ENCODE assay signal across 9 cellular contexts in the genomic region with DNA sequence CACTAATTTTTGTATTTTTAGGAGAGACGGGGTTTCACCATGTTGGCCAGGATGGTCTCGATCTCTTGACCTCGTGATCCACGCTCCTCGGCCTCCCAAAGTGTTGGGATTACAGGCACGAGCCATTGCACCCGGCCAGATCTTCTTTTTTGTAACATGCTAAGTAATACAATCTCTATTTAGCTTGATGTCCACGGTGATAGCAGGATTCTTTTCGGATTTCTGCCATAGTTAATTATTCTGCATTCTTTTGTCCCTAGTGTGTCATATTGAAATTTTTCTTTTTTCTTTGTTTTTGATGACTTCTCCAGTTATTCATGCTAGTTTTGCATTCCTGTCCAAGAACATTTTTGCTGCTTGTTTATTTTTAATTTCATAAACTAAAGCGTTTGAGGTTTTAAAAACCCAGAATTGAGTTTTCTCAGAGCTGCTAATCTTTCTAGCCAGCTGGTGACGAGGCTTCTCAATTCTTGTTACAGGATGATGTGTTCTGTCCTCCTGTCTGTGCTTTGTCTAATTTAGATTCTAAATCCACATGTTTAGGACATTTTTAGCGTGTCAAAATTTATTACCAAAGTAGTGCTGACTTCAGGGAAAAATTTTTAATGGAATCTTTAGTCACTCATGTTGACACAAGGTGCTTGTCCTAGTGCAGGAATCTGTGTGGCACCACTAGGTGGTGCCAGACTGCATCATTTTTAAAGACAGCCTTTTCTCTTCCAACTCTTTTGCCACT. TPM values are rescaled to one million over a fixed set of nuclear protein-coding genes. Genes with fewer than 3 reads are reported as not detected.
DNase-seq lines count a peak whose midpoint lies in the region; ATAC-seq and TF ChIP-seq lines count a peak whose summit lies in the region.
"Had no signal": no experiment of that assay in that cellular context is flagged by ENCODE, and none has a peak within 500 bp of the region (broad histone marks: within the 10 kb centered on the region; RNA-seq: fewer than 3 reads in every experiment).

No MANE protein-coding gene starts in this region.

- peak overlapping the region; percentile 14 for H3K27ac Mint-ChIP-seq in activated CD8-positive, alpha-beta T cell treated with anti-CD3 and anti-CD28 coated beads, Interleukin-2, amount 10 ng/mL, durations not matched to agents 7 days and 5 days

- H3K4me3 ChIP-seq in GM12865 (ENCODE audit: low read depth, low read length), result no peak overlapping the region

- peaks cover 5% of the 10 kb centered on the region for H3K36me3 Mint-ChIP-seq in activated CD8-positive, alpha-beta T cell treated with anti-CD3 and anti-CD28 coated beads, Interleukin-2, amount 10 ng/mL, durations not matched to agents 7 days and 5 days (ENCODE audit: low read depth)
- H3K36me3 Mint-ChIP-seq: IgD-negative memory B cell had no signal

- peak; percentile 41 for DNase-seq in AG08396 (ENCODE audit: low spot score)
- DNase-seq in GM12865 (ENCODE audit: low read depth), result peak; percentile 58
- DNase-seq in NCI-H460 (ENCODE audit: extremely low read depth, low read depth), result peak; percentile 33
- DNase-seq in activated CD8-positive, alpha-beta T cell treated with anti-CD3 and anti-CD28 coated beads, Interleukin-2, amount 10 ng/mL, durations not matched to agents 7 days and 5 days, result peak; percentile 55
- peak; percentile 65 for DNase-seq in fibroblast of the conjunctiva (ENCODE audit: low read depth)
- peak; percentile 60 for DNase-seq in non-pigmented ciliary epithelial cell (ENCODE audit: low read depth)

- ATAC-seq in activated CD8-positive, alpha-beta T cell treated with anti-CD3 and anti-CD28 coated beads, Interleukin-2, amount 10 ng/mL, durations not matched to agents 7 days and 5 days, result no peak
- ATAC-seq in GM19035 (IDR thresholded peaks at IDR 0.05; ENCODE audit: unreplicated experiment) (no peak), GM18867 (IDR thresholded peaks at IDR 0.05; ENCODE audit: unreplicated experiment) (no peak)

- H3K4me1 Mint-ChIP-seq in activated CD8-positive, alpha-beta T cell treated with anti-CD3 and anti-CD28 coated beads, Interleukin-2, amount 10 ng/mL, durations not matched to agents 7 days and 5 days (ENCODE audit: low read depth), result peaks cover 57% of the 10 kb centered on the region

- CTCF ChIA-PET in activated CD8-positive, alpha-beta T cell treated with anti-CD3 and anti-CD28 coated beads, Interleukin-2, amount 10 ng/mL, durations not matched to agents 7 days and 5 days (lab: Charles Lee), result interaction anchor here (0.6 to 3.5 kb wide), 44 partner anchors 10 to 649 kb away, joined by 3 to 61 read pairs (median 4); a partner anchor contains a TSS

- no peaks in the 10 kb centered on the region for H3K27me3 Mint-ChIP-seq in activated CD8-positive, alpha-beta T cell treated with anti-CD3 and anti-CD28 coated beads, Interleukin-2, amount 10 ng/mL, durations not matched to agents 7 days and 5 days (ENCODE audit: low read depth)
- H3K27me3 Mint-ChIP-seq: IgD-negative memory B cell had no signal

- TF ChIP-seq CTCF in GM12865 (IDR thresholded peaks at IDR 0.05; ENCODE audit: insufficient read depth, low read depth, low read length, missing control alignments), result peak; percentile 87

- no peak overlapping the region for H3K4me3 Mint-ChIP-seq in activated CD8-positive, alpha-beta T cell treated with anti-CD3 and anti-CD28 coated beads, Interleukin-2, amount 10 ng/mL, durations not matched to agents 7 days and 5 days
- H3K4me3 Mint-ChIP-seq: IgD-negative memory B cell had no signal

- POLR2A ChIA-PET in activated CD8-positive, alpha-beta T cell treated with anti-CD3 and anti-CD28 coated beads, Interleukin-2, amount 10 ng/mL, durations not matched to agents 7 days and 5 days (lab: Charles Lee), result no interaction called here

- H3K9me3 Mint-ChIP-seq in activated CD8-positive, alpha-beta T cell treated with anti-CD3 and anti-CD28 coated beads, Interleukin-2, amount 10 ng/mL, durations not matched to agents 7 days and 5 days (ENCODE audit: insufficient read depth), result no peaks in the 10 kb centered on the region
- H3K9me3 Mint-ChIP-seq: IgD-negative memory B cell had no signal

RNA-seq across cellular contexts. Expression of a gene that starts 21.8 kb away (rescaled TPM):
- 27.4 and 33.0 TPM in 2 replicates for total RNA-seq in NCI-H460 (2014; rRNA removed; shearing (Covaris generic))
- polyA plus RNA-seq in NCI-H460 (2014; cell fraction: nucleus; rRNA removed), result 17.2 and 23.3 TPM in 2 replicates
- 10 to 100 TPM; 60.6 to 61.2 TPM for total RNA-seq in activated CD8-positive, alpha-beta T cell treated with anti-CD3 and anti-CD28 coated beads, Interleukin-2, amount 10 ng/mL, durations not matched to agents 7 days and 5 days

RNA-seq across cellular contexts. Expression of a gene that starts 44.3 kb away (rescaled TPM):
- total RNA-seq in NCI-H460 (2014; rRNA removed; shearing (Covaris generic)), result 58.6 and 63.6 TPM in 2 replicates
- 63.6 and 68.6 TPM in 2 replicates for polyA plus RNA-seq in NCI-H460 (2014; cell fraction: nucleus; rRNA removed)
- 10 to 100 TPM; 35.7 to 38.2 TPM for total RNA-seq in activated CD8-positive, alpha-beta T cell treated with anti-CD3 and anti-CD28 coated beads, Interleukin-2, amount 10 ng/mL, durations not matched to agents 7 days and 5 days
